In the genomic region with DNA sequence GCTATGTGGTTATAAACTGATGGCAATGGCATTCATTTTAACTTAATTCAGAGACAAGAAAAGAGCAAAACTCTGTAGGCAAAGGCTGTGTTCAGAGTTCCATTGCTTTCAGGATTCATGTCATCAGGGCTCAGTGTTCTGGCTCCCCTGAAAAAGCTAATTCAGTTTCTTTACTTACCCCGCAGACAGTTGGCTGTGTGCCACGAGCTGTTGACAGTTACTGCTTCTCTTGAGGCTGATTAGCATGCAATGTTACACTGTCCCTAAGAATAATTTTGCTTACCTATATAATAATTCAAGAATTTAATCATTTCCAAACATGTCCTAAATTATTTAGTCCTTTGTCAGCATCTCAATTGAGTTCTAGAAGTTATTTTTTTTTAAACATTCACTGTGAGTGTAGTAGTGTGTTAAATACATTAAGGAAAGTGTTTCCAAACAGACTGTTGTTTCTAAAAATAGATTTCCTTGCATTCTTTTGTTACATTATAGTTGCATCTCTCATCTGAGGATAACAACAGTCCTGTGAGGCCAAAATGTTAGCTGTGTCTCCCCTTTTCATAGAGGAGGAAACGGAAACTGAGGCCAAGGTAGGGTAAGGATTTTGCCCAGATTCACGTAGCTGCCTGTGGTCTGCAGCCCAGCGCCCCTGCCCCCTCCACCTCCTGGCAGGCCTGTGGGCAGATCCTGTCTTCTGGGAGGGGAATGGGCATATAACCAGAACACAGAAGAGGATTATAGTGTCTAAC, we compare ENCODE assay signal across 10 cellular contexts.
DNase-seq lines count a peak whose midpoint lies in the region; ATAC-seq and TF ChIP-seq lines count a peak whose summit lies in the region.
"Had no signal": no experiment of that assay in that cellular context is flagged by ENCODE, and none has a peak within 500 bp of the region (broad histone marks: within the 10 kb centered on the region; RNA-seq: fewer than 3 reads in every experiment).

No MANE protein-coding gene starts in this region.

- no peak for TF ChIP-seq EP300 in upper lobe of left lung (IDR thresholded peaks at IDR 0.05)

- peak; percentile 86 for DNase-seq in Right ventricle myocardium inferior (ENCODE audit: missing footprints)
- no peak for DNase-seq in cardiac septum (ENCODE audit: low spot score)
- DNase-seq in Peyer's patch, result peak in 2 of 3 donors; percentile 35 to 58
- DNase-seq in heart left ventricle, result peak; percentile 46 to 80 (median 68)
- peak; percentile 22 to 55 for DNase-seq in upper lobe of left lung
- no peak for DNase-seq in dedifferentiated amniotic fluid mesenchymal stem cell (ENCODE audit: extremely low spot score)
- DNase-seq in stimulated activated CD8-positive, alpha-beta memory T cell treated with anti-CD3 and anti-CD28 coated beads, Interleukin-4, amount 100 ng/mL, for 48 hours, result no peak
- DNase-seq: cerebellar nuclear complex; stimulated activated naive CD4-positive, alpha-beta T cell treated with Interleukin-2 at 50 U/mL for 16 hours had no signal

- intact Hi-C loops in Right ventricle myocardium inferior (cut with DNase I), result loop anchor here (5.0 kb wide), 1 partner anchor 100 kb away; the partner anchor contains the start of gene PELI2
- intact Hi-C loops in cardiac septum (cut with DNase I), result no loop called here
- intact Hi-C loops in heart left ventricle (cut with DNase I), result loop anchor here in 1 of 10 donors (5.0 kb wide), 1 partner anchor 100 kb away; the partner anchor contains the start of gene PELI2

- no peak for ATAC-seq in Right ventricle myocardium inferior
- ATAC-seq in heart left ventricle, result peak in 2 of 4 donors; percentile 44 to 58
- no peak for ATAC-seq in upper lobe of left lung (ENCODE audit: low FRiP score in 2 of 2)
- no peak for ATAC-seq in HG03097 (IDR thresholded peaks at IDR 0.05; ENCODE audit: low FRiP score, unreplicated experiment)

- H3K27me3 ChIP-seq in Peyer's patch (no peaks in the 10 kb centered on the region), heart left ventricle (no peaks in the 10 kb centered on the region), upper lobe of left lung (no peaks in the 10 kb centered on the region)

- TF ChIP-seq POLR2A in Peyer's patch (IDR thresholded peaks at IDR 0.05) (no peak), heart left ventricle (IDR thresholded peaks at IDR 0.05) (no peak), upper lobe of left lung (IDR thresholded peaks at IDR 0.05) (no peak)

- H3K4me3 ChIP-seq in Peyer's patch, result no peak overlapping the region
- no peak overlapping the region for H3K4me3 ChIP-seq in heart left ventricle
- no peak overlapping the region for H3K4me3 ChIP-seq in upper lobe of left lung

- WGBS in heart left ventricle, 4 donors, result 25 to 39% (median 31%) methylated on average over 5 of the region's 5 CpGs
- WGBS in upper lobe of left lung, 2 donors, result 33 to 46% methylated on average over 5 of the region's 5 CpGs

- no peak overlapping the region for H3K27ac ChIP-seq in Peyer's patch
- no peak overlapping the region for H3K27ac ChIP-seq in heart left ventricle
- H3K27ac ChIP-seq in upper lobe of left lung, result no peak overlapping the region

- no peaks in the 10 kb centered on the region for H3K36me3 ChIP-seq in Peyer's patch
- H3K36me3 ChIP-seq in heart left ventricle, result no peaks in the 10 kb centered on the region
- no peaks in the 10 kb centered on the region for H3K36me3 ChIP-seq in upper lobe of left lung

- H3K4me1 ChIP-seq in Peyer's patch (peaks cover 0 to 8% (median 0%) of the 10 kb centered on the region in 4 donors), heart left ventricle (peaks cover 0 to 58% (median 43%) of the 10 kb centered on the region in 12 donors), upper lobe of left lung (peaks cover 28 to 48% (median 29%) of the 10 kb centered on the region in 4 donors)

- H3K9me3 ChIP-seq in Peyer's patch (no peaks in the 10 kb centered on the region), heart left ventricle (no peaks in the 10 kb centered on the region), upper lobe of left lung (no peaks in the 10 kb centered on the region)

- TF ChIP-seq CTCF in Peyer's patch (IDR thresholded peaks at IDR 0.05) (no peak), heart left ventricle (IDR thresholded peaks at IDR 0.05) (no peak), upper lobe of left lung (IDR thresholded peaks at IDR 0.05) (no peak)

Comparison
In these comparisons a context has a peak if more than half of its experiments do, and no peak if none do; other contexts are left out.
1. DNase-seq: peak in Right ventricle myocardium inferior (single experiment), Peyer's patch (2 of 3), heart left ventricle (5 of 5) and upper lobe of left lung (2 of 2); none in cardiac septum (single experiment), dedifferentiated amniotic fluid mesenchymal stem cell (single experiment) and stimulated activated CD8-positive, alpha-beta memory T cell treated with anti-CD3 and anti-CD28 coated beads, Interleukin-4, amount 100 ng/mL, for 48 hours (single experiment).